ENCODE assay signal across 9 cellular contexts in genomic region chr21:32279377-32279680, GRCh38. TPM values are rescaled to one million over a fixed set of nuclear protein-coding genes. Genes with fewer than 3 reads are reported as not detected.
DNase-seq lines count a peak whose midpoint lies in the region; ATAC-seq and TF ChIP-seq lines count a peak whose summit lies in the region.
"Had no signal": no experiment of that assay in that cellular context is flagged by ENCODE, and none has a peak within 500 bp of the region (broad histone marks: within the 10 kb centered on the region; RNA-seq: fewer than 3 reads in every experiment).

No MANE protein-coding gene starts in this region.

- intact Hi-C loops in uterus (cut with DNase I; ENCODE audit: low total_unique reads): no loop called here

- peak overlapping the region; percentile 60 to 76 for H3K9ac ChIP-seq in liver (ENCODE audit: low read depth in 1 of 2, low read length in 2 of 2)

- TF ChIP-seq POLR2A in uterus (IDR thresholded peaks at IDR 0.05): no peak

- peak overlapping the region; percentile 94 for H3K27ac Mint-ChIP-seq in activated naive CD8-positive, alpha-beta T cell

- H3K36me3 ChIP-seq in liver (ENCODE audit: control insufficient read depth in 4 of 4, insufficient read depth in 3 of 4, low read depth in 1 of 4, low read length in 3 of 4) (no peaks in the 10 kb centered on the region), uterus (no peaks in the 10 kb centered on the region)

- H3K27me3 Mint-ChIP-seq in activated naive CD8-positive, alpha-beta T cell: no peaks in the 10 kb centered on the region

- H3K27me3 ChIP-seq in liver (ENCODE audit: control insufficient read depth in 4 of 4, insufficient read depth in 4 of 4, low read length in 3 of 4) (no peaks in the 10 kb centered on the region), uterus (no peaks in the 10 kb centered on the region)

- TF ChIP-seq RAD21 in liver (IDR thresholded peaks at IDR 0.05): no peak

- H3K9me3 ChIP-seq in liver (ENCODE audit: control insufficient read depth in 4 of 4, low read length in 3 of 4) (no peaks in the 10 kb centered on the region), uterus (no peaks in the 10 kb centered on the region)

- H3K27ac ChIP-seq in 22Rv1 (peak overlapping the region; percentile 71), liver (ENCODE audit: low read depth in 1 of 2, low read length in 2 of 2) (peak overlapping the region; percentile 48 to 61), uterus (peak overlapping the region; percentile 78)

- H3K4me3 Mint-ChIP-seq in activated naive CD8-positive, alpha-beta T cell: peak overlapping the region; percentile 99

- peaks cover 7% of the 10 kb centered on the region for H3K36me3 Mint-ChIP-seq in activated naive CD8-positive, alpha-beta T cell

- WGBS in liver: 8% methylated on average over 10 of the region's 10 CpGs

- DNase-seq in uterus (no peak), midbrain (lab: John Stamatoyannopoulos, UW) (no peak)

- H3K4me3 ChIP-seq in liver (ENCODE audit: low read depth in 1 of 3, low read length in 3 of 3) (peak overlapping the region; percentile 80 to 95 (median 95)), uterus (peak overlapping the region; percentile 72 to 75)

- H3K4me1 ChIP-seq in liver (ENCODE audit: control insufficient read depth in 4 of 4, insufficient read depth in 4 of 4, low read length in 3 of 4) (peaks cover 7 to 21% (median 17%) of the 10 kb centered on the region in 4 donors), uterus (no peaks in the 10 kb centered on the region)

- ATAC-seq in GM21723 (IDR thresholded peaks at IDR 0.05; ENCODE audit: unreplicated experiment) (peak; percentile 12), GM18907 (IDR thresholded peaks at IDR 0.05; ENCODE audit: unreplicated experiment) (no peak), GM21526 (IDR thresholded peaks at IDR 0.05; ENCODE audit: low FRiP score, unreplicated experiment) (no peak)

- peaks cover 26% of the 10 kb centered on the region for H3K4me1 Mint-ChIP-seq in activated naive CD8-positive, alpha-beta T cell (ENCODE audit: low read depth)

- H3K9me3 Mint-ChIP-seq in activated naive CD8-positive, alpha-beta T cell (ENCODE audit: low read depth): no peaks in the 10 kb centered on the region

- TF ChIP-seq CTCF in 22Rv1 (IDR thresholded peaks at IDR 0.05): no peak
- TF ChIP-seq CTCF in liver (IDR thresholded peaks at IDR 0.05; ENCODE audit: low read depth, low read length, missing input control): no peak
- no peak for TF ChIP-seq CTCF in uterus (IDR thresholded peaks at IDR 0.05)

TF ChIP-seq in liver, 16 proteins besides CTCF, POLR2A, EP300 and RAD21:
- TF ChIP-seq HNF4A (conservative IDR thresholded peaks at IDR 0.05): no peak
- no peak for TF ChIP-seq NR2F2 (IDR thresholded peaks at IDR 0.05)
- TF ChIP-seq EGR1 (IDR thresholded peaks at IDR 0.05; ENCODE audit: low read depth in 2 of 2): no peak
- TF ChIP-seq TAF1 (conservative IDR thresholded peaks at IDR 0.05): no peak
- TF ChIP-seq, protein P1, sequence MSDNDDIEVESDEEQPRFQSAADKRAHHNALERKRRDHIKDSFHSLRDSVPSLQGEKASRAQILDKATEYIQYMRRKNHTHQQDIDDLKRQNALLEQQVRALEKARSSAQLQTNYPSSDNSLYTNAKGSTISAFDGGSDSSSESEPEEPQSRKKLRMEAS (IDR thresholded peaks at IDR 0.05): no peak
- no peak for TF ChIP-seq YY1 (IDR thresholded peaks at IDR 0.05)
- no peak for TF ChIP-seq FOXA2 (IDR thresholded peaks at IDR 0.05)
- no peak for TF ChIP-seq ATF3 (IDR thresholded peaks at IDR 0.05)
- TF ChIP-seq, protein P2, sequence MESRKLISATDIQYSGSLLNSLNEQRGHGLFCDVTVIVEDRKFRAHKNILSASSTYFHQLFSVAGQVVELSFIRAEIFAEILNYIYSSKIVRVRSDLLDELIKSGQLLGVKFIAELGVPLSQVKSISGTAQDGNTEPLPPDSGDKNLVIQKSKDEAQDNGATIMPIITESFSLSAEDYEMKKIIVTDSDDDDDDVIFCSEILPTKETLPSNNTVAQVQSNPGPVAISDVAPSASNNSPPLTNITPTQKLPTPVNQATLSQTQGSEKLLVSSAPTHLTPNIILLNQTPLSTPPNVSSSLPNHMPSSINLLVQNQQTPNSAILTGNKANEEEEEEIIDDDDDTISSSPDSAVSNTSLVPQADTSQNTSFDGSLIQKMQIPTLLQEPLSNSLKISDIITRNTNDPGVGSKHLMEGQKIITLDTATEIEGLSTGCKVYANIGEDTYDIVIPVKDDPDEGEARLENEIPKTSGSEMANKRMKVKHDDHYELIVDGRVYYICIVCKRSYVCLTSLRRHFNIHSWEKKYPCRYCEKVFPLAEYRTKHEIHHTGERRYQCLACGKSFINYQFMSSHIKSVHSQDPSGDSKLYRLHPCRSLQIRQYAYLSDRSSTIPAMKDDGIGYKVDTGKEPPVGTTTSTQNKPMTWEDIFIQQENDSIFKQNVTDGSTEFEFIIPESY (IDR thresholded peaks at IDR 0.05): no peak
- no peak for TF ChIP-seq HNF4G (IDR thresholded peaks at IDR 0.05)
- TF ChIP-seq RXRA (IDR thresholded peaks at IDR 0.05): no peak
- TF ChIP-seq SP1 (IDR thresholded peaks at IDR 0.05): no peak
- TF ChIP-seq JUND (IDR thresholded peaks at IDR 0.05): no peak
- no peak for TF ChIP-seq GABPA (IDR thresholded peaks at IDR 0.05 in 1 of 2, conservative IDR thresholded peaks at IDR 0.05 in 1 of 2)
- TF ChIP-seq FOXA1 (IDR thresholded peaks at IDR 0.05): no peak

RNA-seq across cellular contexts. Expression of gene MIS18A, which starts 0.5 kb away (rescaled TPM):
- total RNA-seq in liver (10 to 100 TPM in 1 of 2 donors, 1 to 10 TPM in 1; 1.1 to 10.1 TPM), uterus (10 to 100 TPM in 2 of 4 donors, 1 to 10 TPM in 2; 2.4 to 25.6 (median 12.2) TPM)
- polyA plus RNA-seq in liver: 1 to 10 TPM; 2.4 to 2.8 TPM

RNA-seq across cellular contexts. Expression of gene MRAP, which starts 19.3 kb away (rescaled TPM):
- under 1 TPM in 1 of 2 donors, not detected in 1; 0.79 TPM for total RNA-seq in liver
- under 1 TPM in 1 of 2 donors, not detected in 1; 0.17 TPM for polyA plus RNA-seq in liver
- total RNA-seq in uterus: not detected
- total RNA-seq: pulmonary artery endothelial cell had no signal
